22 cellular contexts compared by ENCODE assay signal in the genomic region with DNA sequence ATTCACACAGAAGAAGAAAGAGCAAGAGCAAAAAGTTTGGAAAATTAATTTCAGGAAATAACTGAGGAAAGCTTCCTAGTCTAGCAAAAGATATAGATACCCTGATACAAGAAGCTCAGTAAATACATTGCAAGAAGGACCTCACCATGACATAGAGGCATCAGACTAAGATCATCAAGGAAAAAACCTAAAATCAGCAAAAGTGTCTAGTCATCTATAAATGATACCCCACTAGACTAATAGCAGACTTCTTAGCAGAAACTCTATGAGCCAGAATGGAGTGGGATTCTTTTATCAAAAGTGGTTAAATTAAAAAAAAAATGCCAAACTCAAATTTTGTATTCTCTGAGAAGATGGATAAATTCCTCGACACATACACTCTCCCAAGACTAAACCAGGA.
"Had no signal": no experiment of that assay in that cellular context is flagged by ENCODE, and none has a peak within 500 bp of the region (broad histone marks: within the 10 kb centered on the region; RNA-seq: fewer than 3 reads in every experiment).

No MANE protein-coding gene starts in this region.

- H2AFZ ChIP-seq: hepatocyte had no signal

- ATAC-seq: foreskin keratinocyte, gastroesophageal sphincter, heart left ventricle, left cardiac atrium, left lung, left ventricle myocardium superior, lower lobe of right lung, mucosa of descending colon had no signal

- H3K4me1 ChIP-seq: esophagus muscularis mucosa, foreskin keratinocyte, gastroesophageal sphincter, heart left ventricle, left lung, lower lobe of right lung had no signal

- H3K4me2 ChIP-seq: hepatocyte had no signal

- H3K4me3 ChIP-seq: coronary artery, dorsolateral prefrontal cortex, esophagus muscularis mucosa, gastroesophageal sphincter, heart left ventricle, hepatocyte, left lung, lower lobe of right lung, mucosa of descending colon had no signal

- H3K27ac ChIP-seq: coronary artery, dorsolateral prefrontal cortex, esophagus muscularis mucosa, foreskin keratinocyte, gastroesophageal sphincter, heart left ventricle, hepatocyte, left lung, lower lobe of right lung had no signal

- FAIRE-seq: endothelial cell of umbilical vein had no signal

- H3K79me2 ChIP-seq: hepatocyte had no signal

- DNase-seq: dermis blood vessel endothelial cell; dorsolateral prefrontal cortex; effector CD4-positive, alpha-beta T cell; effector memory CD4-positive, alpha-beta T cell; foreskin keratinocyte; heart left ventricle; hypothalamus; immature natural killer cell; islet precursor cell; kidney; left cardiac atrium; left lung; left ventricle myocardium superior; lower lobe of right lung; mesenchymal stem cell; mucosa of descending colon; naive B cell had no signal

- H3K9me3 ChIP-seq: esophagus muscularis mucosa, gastroesophageal sphincter, heart left ventricle, left lung, lower lobe of right lung, mucosa of descending colon had no signal

- H3K27me3 ChIP-seq: esophagus muscularis mucosa, foreskin keratinocyte, gastroesophageal sphincter, hepatocyte, left lung had no signal

- H3K36me3 ChIP-seq: esophagus muscularis mucosa, gastroesophageal sphincter, heart left ventricle, left lung, lower lobe of right lung had no signal
